Comparison of ENCODE assay signal across 12 cellular contexts in genomic region chr22:41863472-41863871, GRCh38. TPM values are rescaled to one million over a fixed set of nuclear protein-coding genes. Genes with fewer than 3 reads are reported as not detected.
A peak's percentile ranks its signal among the peaks of the same experiment; 100 is the strongest.
DNase-seq lines count a peak whose midpoint lies in the region; ATAC-seq and TF ChIP-seq lines count a peak whose summit lies in the region.
"Had no signal": no experiment of that assay in that cellular context is flagged by ENCODE, and none has a peak within 500 bp of the region (broad histone marks: within the 10 kb centered on the region; RNA-seq: fewer than 3 reads in every experiment).

No MANE protein-coding gene starts in this region.

- no peaks in the 10 kb centered on the region for H3K9me3 Mint-ChIP-seq in activated CD4-positive, alpha-beta T cell treated with anti-CD3 and anti-CD28 coated beads for 36 hours (ENCODE audit: low read depth)
- H3K9me3 Mint-ChIP-seq in stimulated activated effector memory CD8-positive, alpha-beta T cell treated with anti-CD3 and anti-CD28 coated beads, Interleukin-12 subunit alpha, Interleukin-12 subunit beta, amount 100 ng/mL, for 72 hours, result no peaks in the 10 kb centered on the region

- no peak for ATAC-seq in activated CD4-positive, alpha-beta T cell treated with anti-CD3 and anti-CD28 coated beads for 36 hours
- no peak for ATAC-seq in stimulated activated effector memory CD8-positive, alpha-beta T cell treated with anti-CD3 and anti-CD28 coated beads, Interleukin-12 subunit alpha, Interleukin-12 subunit beta, amount 100 ng/mL, for 72 hours
- no peak for ATAC-seq in foreskin keratinocyte
- ATAC-seq: K562 had no signal

- H3K4me3 ChIP-seq in OCI-LY7 (ENCODE audit: low read depth, low read length, poor library complexity, severe bottlenecking) (peak overlapping the region; percentile 63), esophagus squamous epithelium (no peak overlapping the region)
- H3K4me3 ChIP-seq: K562 had no signal

- H3K4me2 ChIP-seq in OCI-LY7 (ENCODE audit: low read length), result peak overlapping the region; percentile 98

- peaks cover 62% of the 10 kb centered on the region for H3K36me3 ChIP-seq in OCI-LY7 (ENCODE audit: insufficient read depth, low read length)
- H3K36me3 ChIP-seq in esophagus squamous epithelium, result peaks cover under 1 to 28% (median 19%) of the 10 kb centered on the region in 3 donors

- 72 to 83% methylated on average over 2 of the region's 2 CpGs for WGBS in esophagus squamous epithelium, 2 donors

- peak overlapping the region; percentile 98 for H3K27ac ChIP-seq in OCI-LY7 (ENCODE audit: low read depth, low read length, poor library complexity, severe bottlenecking)
- peak overlapping the region; percentile 60 to 82 (median 75) for H3K27ac ChIP-seq in esophagus squamous epithelium
- no peak overlapping the region for H3K27ac ChIP-seq in foreskin keratinocyte

- TF ChIP-seq CTCF in OCI-LY7 (conservative IDR thresholded peaks at IDR 0.05; ENCODE audit: low read length), result no peak
- TF ChIP-seq CTCF in esophagus squamous epithelium (IDR thresholded peaks at IDR 0.05), result no peak
- TF ChIP-seq CTCF in foreskin keratinocyte (conservative IDR thresholded peaks at IDR 0.05), result no peak

- no peaks in the 10 kb centered on the region for H3K9me2 ChIP-seq in OCI-LY7 (ENCODE audit: insufficient read depth, low read length)

- H3K27me3 ChIP-seq in esophagus squamous epithelium, result no peaks in the 10 kb centered on the region
- no peaks in the 10 kb centered on the region for H3K27me3 ChIP-seq in foreskin keratinocyte

- H3K4me1 ChIP-seq in OCI-LY7 (ENCODE audit: insufficient read depth, low read length, poor library complexity, severe bottlenecking) (peaks cover 66% of the 10 kb centered on the region), esophagus squamous epithelium (peaks cover 14 to 72% (median 22%) of the 10 kb centered on the region in 3 donors), foreskin keratinocyte (peaks cover 16% of the 10 kb centered on the region)

- H3K4me1 Mint-ChIP-seq in activated CD4-positive, alpha-beta T cell treated with anti-CD3 and anti-CD28 coated beads for 36 hours, result peaks cover 74% of the 10 kb centered on the region
- H3K4me1 Mint-ChIP-seq in stimulated activated effector memory CD8-positive, alpha-beta T cell treated with anti-CD3 and anti-CD28 coated beads, Interleukin-12 subunit alpha, Interleukin-12 subunit beta, amount 100 ng/mL, for 72 hours, result peaks cover 61% of the 10 kb centered on the region

- no peaks in the 10 kb centered on the region for H3K27me3 Mint-ChIP-seq in activated CD4-positive, alpha-beta T cell treated with anti-CD3 and anti-CD28 coated beads for 36 hours

- intact Hi-C loops in activated CD4-positive, alpha-beta T cell treated with anti-CD3 and anti-CD28 coated beads for 36 hours (cut with DNase I, micrococcal nuclease), result no loop called here
- intact Hi-C loops in OCI-LY7 (cut with micrococcal nuclease; ENCODE audit: unreplicated experiment) (no loop called here), esophagus squamous epithelium (cut with DNase I) (no loop called here)

- no peaks in the 10 kb centered on the region; the same call in 1 of the 2 replicates for H4K20me1 ChIP-seq in OCI-LY7 (ENCODE audit: insufficient read depth, low read length)

- H3K9me3 ChIP-seq in OCI-LY7 (ENCODE audit: low read length), result no peaks in the 10 kb centered on the region; the same call in 1 of the 2 replicates
- no peaks in the 10 kb centered on the region for H3K9me3 ChIP-seq in esophagus squamous epithelium

- BruUV-seq in OCI-LY7 (replicated peaks; lab: Mats Ljungman, UMichigan), result no TSS peak

- peak overlapping the region; percentile 95 for H3K27ac Mint-ChIP-seq in activated CD4-positive, alpha-beta T cell treated with anti-CD3 and anti-CD28 coated beads for 36 hours
- H3K27ac Mint-ChIP-seq in stimulated activated effector memory CD8-positive, alpha-beta T cell treated with anti-CD3 and anti-CD28 coated beads, Interleukin-12 subunit alpha, Interleukin-12 subunit beta, amount 100 ng/mL, for 72 hours, result peak overlapping the region; percentile 97

- peaks cover 95% of the 10 kb centered on the region for H3K79me2 ChIP-seq in OCI-LY7 (ENCODE audit: insufficient read depth, low read depth, low read length)

- DNase-seq in activated CD4-positive, alpha-beta T cell treated with anti-CD3 and anti-CD28 coated beads for 36 hours, result no peak
- DNase-seq in activated CD4-positive, alpha-beta T cell treated with anti-CD3 and anti-CD28 coated beads for 4 hours, result no peak
- DNase-seq in OCI-LY7 (ENCODE audit: low spot score), result no peak
- DNase-seq in esophagus squamous epithelium (lab: John Stamatoyannopoulos, UW), result no peak
- no peak for DNase-seq in stimulated activated effector memory CD8-positive, alpha-beta T cell treated with anti-CD3 and anti-CD28 coated beads, Interleukin-12 subunit alpha, Interleukin-12 subunit beta, amount 100 ng/mL, for 72 hours (ENCODE audit: low spot score in 2 of 2)
- DNase-seq in foreskin keratinocyte, result no peak
- DNase-seq in germinal center (ENCODE audit: low spot score), result no peak
- no peak for DNase-seq in AG08396 (ENCODE audit: low spot score)
- DNase-seq: DMS153; midbrain; NK-92 treated with Interleukin-12 subunit alpha and Interleukin-12 subunit beta, amount 100 ng/mL, for 24 hours had no signal

- peak overlapping the region; percentile 66 for H3K4me3 Mint-ChIP-seq in activated CD4-positive, alpha-beta T cell treated with anti-CD3 and anti-CD28 coated beads for 36 hours
- peak overlapping the region; percentile 78 for H3K4me3 Mint-ChIP-seq in stimulated activated effector memory CD8-positive, alpha-beta T cell treated with anti-CD3 and anti-CD28 coated beads, Interleukin-12 subunit alpha, Interleukin-12 subunit beta, amount 100 ng/mL, for 72 hours

- no peak overlapping the region for H2AFZ ChIP-seq in OCI-LY7 (ENCODE audit: low read length)

- CTCF ChIA-PET in activated CD4-positive, alpha-beta T cell treated with anti-CD3 and anti-CD28 coated beads for 36 hours (lab: Charles Lee), result interaction anchor here (1.2 to 2.9 kb wide), 6 partner anchors 9 to 41 kb away, joined by 4 to 30 read pairs (median 11); no protein-coding TSS in a partner anchor
- CTCF ChIA-PET in OCI-LY7 (lab: Charles Lee; ENCODE audit: unreplicated experiment), result interaction anchor here (0.6 kb wide), 1 partner anchor 48 kb away, joined by 3 read pairs; no protein-coding TSS in a partner anchor

- peaks cover 41% of the 10 kb centered on the region for H3K36me3 Mint-ChIP-seq in activated CD4-positive, alpha-beta T cell treated with anti-CD3 and anti-CD28 coated beads for 36 hours (ENCODE audit: low read depth)
- peaks cover 73% of the 10 kb centered on the region for H3K36me3 Mint-ChIP-seq in stimulated activated effector memory CD8-positive, alpha-beta T cell treated with anti-CD3 and anti-CD28 coated beads, Interleukin-12 subunit alpha, Interleukin-12 subunit beta, amount 100 ng/mL, for 72 hours

- POLR2A ChIA-PET in activated CD4-positive, alpha-beta T cell treated with anti-CD3 and anti-CD28 coated beads for 36 hours (lab: Charles Lee), result interaction anchor here (0.9 to 2.7 kb wide), 7 partner anchors 9 to 83 kb away, joined by 3 to 62 read pairs (median 12); partner anchors contain the start of genes CCDC134, CENPM and SREBF2
- POLR2A ChIA-PET in OCI-LY7 (lab: Charles Lee), result interaction anchor here (2.0 to 2.5 kb wide), 3 partner anchors 8 to 24 kb away, joined by 6 to 10 read pairs (median 6); no protein-coding TSS in a partner anchor

- TF ChIP-seq POLR2A in esophagus squamous epithelium (IDR thresholded peaks at IDR 0.05), result no peak

RNA-seq across cellular contexts. Expression of gene SREBF2, which starts 30.6 kb away (rescaled TPM):
- total RNA-seq in activated CD4-positive, alpha-beta T cell treated with anti-CD3 and anti-CD28 coated beads for 36 hours, result 100 to 1,000 TPM; 101 to 105 TPM
- total RNA-seq in OCI-LY7 (2014; rRNA removed; shearing (Covaris generic)), result 132 and 167 TPM in 2 replicates
- total RNA-seq in OCI-LY7 (2022) (312 and 330 TPM in 2 replicates), esophagus squamous epithelium (100 to 1,000 TPM in 2 of 4 donors, 10 to 100 TPM in 2; 72.8 to 138 (median 98.6) TPM), foreskin keratinocyte (82.0 and 83.0 TPM in 2 replicates)
- polyA plus RNA-seq in foreskin keratinocyte, result 57.6 and 62.4 TPM in 2 replicates

RNA-seq across cellular contexts. Expression of gene SHISA8, which starts 51.4 kb away (rescaled TPM):
- total RNA-seq in activated CD4-positive, alpha-beta T cell treated with anti-CD3 and anti-CD28 coated beads for 36 hours, result 1 to 10 TPM; 1.4 to 1.9 TPM
- not detected in 2 replicates for total RNA-seq in OCI-LY7 (2014; rRNA removed; shearing (Covaris generic))
- 0.61 and 0.74 TPM in 2 replicates for total RNA-seq in OCI-LY7 (2022)
- not detected for total RNA-seq in esophagus squamous epithelium
- not detected in 2 replicates for total RNA-seq in foreskin keratinocyte
- polyA plus RNA-seq in foreskin keratinocyte, result not detected in 2 replicates
